Comparison of ENCODE assay signal across 9 cellular contexts in genomic region chr4:103996637-103997036, GRCh38.
A peak's percentile ranks its signal among the peaks of the same experiment; 100 is the strongest.
DNase-seq lines count a peak whose midpoint lies in the region; ATAC-seq and TF ChIP-seq lines count a peak whose summit lies in the region.
"Had no signal": no experiment of that assay in that cellular context is flagged by ENCODE, and none has a peak within 500 bp of the region (broad histone marks: within the 10 kb centered on the region; RNA-seq: fewer than 3 reads in every experiment).

No MANE protein-coding gene starts in this region.

- H3K27ac ChIP-seq in HUES64 (ENCODE audit: low read depth, low read length) (peak overlapping the region; percentile 81), lower lobe of right lung (no peak overlapping the region)
- H3K27ac ChIP-seq: transverse colon had no signal

- WGBS in HUES64: 11% methylated on average over 1 of the region's 2 CpGs

- DNase-seq in COLO668 (lab: John Stamatoyannopoulos, UW; ENCODE audit: unreplicated experiment): peak; percentile 10
- peak; percentile 88 for DNase-seq in astrocyte of the spinal cord (ENCODE audit: low read depth, low spot score)
- no peak for DNase-seq in lower lobe of right lung
- DNase-seq in stimulated activated CD4-positive, alpha-beta T cell treated with anti-CD3 and anti-CD28 coated beads, Interleukin-1b, Interleukin-23, amount 100 ng/mL, for 48 hours: no peak
- no peak for DNase-seq in central memory CD4-positive, alpha-beta T cell
- DNase-seq in stimulated activated CD4-positive, alpha-beta T cell treated with anti-CD3 and anti-CD28 coated beads, Interleukin-15, amount 100 ng/mL, for 24 hours: no peak
- DNase-seq: transverse colon had no signal

- H3K9ac ChIP-seq in HUES64 (ENCODE audit: low read depth, low read length): peak overlapping the region; percentile 59; the same call in 1 of the 2 replicates

- H3K4me1 ChIP-seq in HUES64 (ENCODE audit: insufficient read depth, low read length) (peaks cover 20% of the 10 kb centered on the region), lower lobe of right lung (no peaks in the 10 kb centered on the region)
- H3K4me1 ChIP-seq: transverse colon had no signal

- peak; percentile 64 to 71 for ATAC-seq in lower lobe of right lung
- no peak for ATAC-seq in GM21367 (IDR thresholded peaks at IDR 0.05; ENCODE audit: unreplicated experiment)

- TF ChIP-seq CTCF in astrocyte of the spinal cord (IDR thresholded peaks at IDR 0.05; ENCODE audit: low read depth, low read length) (no peak), lower lobe of right lung (IDR thresholded peaks at IDR 0.05) (no peak)

- H3K36me3 ChIP-seq in HUES64 (ENCODE audit: insufficient read depth, low read length): no peaks in the 10 kb centered on the region
- H3K36me3 ChIP-seq in lower lobe of right lung: no peaks in the 10 kb centered on the region
- H3K36me3 ChIP-seq: transverse colon had no signal

- intact Hi-C loops in lower lobe of right lung (cut with DNase I): no loop called here

- H3K9me3 ChIP-seq in HUES64 (ENCODE audit: insufficient read depth, low read depth, low read length): peaks cover 8% of the 10 kb centered on the region
- H3K9me3 ChIP-seq in lower lobe of right lung: peaks cover 5% of the 10 kb centered on the region

- in situ Hi-C loops in astrocyte of the spinal cord (cut with HindIII; ENCODE audit: low sequenced_read_pairs): no loop called here

- no peaks in the 10 kb centered on the region for H3K27me3 ChIP-seq in HUES64 (ENCODE audit: insufficient read depth, low read length)
- H3K27me3 ChIP-seq in lower lobe of right lung (ENCODE audit: low read depth): no peaks in the 10 kb centered on the region
- H3K27me3 ChIP-seq: transverse colon had no signal

- H3K4me3 ChIP-seq in HUES64 (ENCODE audit: low read length) (peak overlapping the region; percentile 2; the same call in 1 of the 2 replicates), astrocyte of the spinal cord (ENCODE audit: low read depth, low read length) (no peak overlapping the region), lower lobe of right lung (no peak overlapping the region)
- H3K4me3 ChIP-seq: transverse colon had no signal

Comparison
In these comparisons a context has a peak if more than half of its experiments do, and no peak if none do; other contexts are left out.
1. DNase-seq: peak in COLO668 (single experiment) and astrocyte of the spinal cord (single experiment); none in lower lobe of right lung (single experiment), stimulated activated CD4-positive, alpha-beta T cell treated with anti-CD3 and anti-CD28 coated beads, Interleukin-1b, Interleukin-23, amount 100 ng/mL, for 48 hours (single experiment), central memory CD4-positive, alpha-beta T cell (single experiment) and stimulated activated CD4-positive, alpha-beta T cell treated with anti-CD3 and anti-CD28 coated beads, Interleukin-15, amount 100 ng/mL, for 24 hours (single experiment).